In genomic region chr2:130823171-130823885, GRCh38 we compare ENCODE assay signal across 15 cellular contexts. TPM values are rescaled to one million over a fixed set of nuclear protein-coding genes. Genes with fewer than 3 reads are reported as not detected.
DNase-seq lines count a peak whose midpoint lies in the region; ATAC-seq and TF ChIP-seq lines count a peak whose summit lies in the region.
"Had no signal": no experiment of that assay in that cellular context is flagged by ENCODE, and none has a peak within 500 bp of the region (broad histone marks: within the 10 kb centered on the region; RNA-seq: fewer than 3 reads in every experiment).

No MANE protein-coding gene starts in this region.

- no peaks in the 10 kb centered on the region for H3K9me2 ChIP-seq in PC-9 (ENCODE audit: insufficient read depth)

- no peaks in the 10 kb centered on the region for H3K9me3 Mint-ChIP-seq in natural killer cell treated with Interleukin-12 subunit alpha and Interleukin-12 subunit beta and Interleukin-15 and Interleukin-18, amount 100 ng/mL, for 72 hours
- H3K9me3 Mint-ChIP-seq in natural killer cell, result no peaks in the 10 kb centered on the region
- H3K9me3 Mint-ChIP-seq: activated naive CD4-positive, alpha-beta T cell treated with anti-CD3 and anti-CD28 coated beads, Interleukin-2, amount 50 U/mL, for 72 hours had no signal

- H3K79me2 ChIP-seq in PC-9 (ENCODE audit: low read depth), result no peaks in the 10 kb centered on the region

- H3K9me3 ChIP-seq in PC-9 (ENCODE audit: insufficient read depth, low read depth) (no peaks in the 10 kb centered on the region), upper lobe of right lung (no peaks in the 10 kb centered on the region)
- H3K9me3 ChIP-seq: Peyer's patch, prostate gland had no signal

- BruUV-seq in PC-9 (replicated peaks; lab: Mats Ljungman, UMichigan), result no TSS peak

- no peaks in the 10 kb centered on the region for H4K20me1 ChIP-seq in PC-9 (ENCODE audit: insufficient read depth)

- H3K27ac Mint-ChIP-seq in natural killer cell treated with Interleukin-12 subunit alpha and Interleukin-12 subunit beta and Interleukin-15 and Interleukin-18, amount 100 ng/mL, for 72 hours, result peak overlapping the region; percentile 82 to 96
- peak overlapping the region in 1 of 2 donors; percentile 92 for H3K27ac Mint-ChIP-seq in natural killer cell

- POLR2A ChIA-PET in PC-9 (lab: Charles Lee; ENCODE audit: unreplicated experiment), result no interaction called here

- peaks cover 0 to 5% of the 10 kb centered on the region in 2 donors for H3K27me3 Mint-ChIP-seq in natural killer cell treated with Interleukin-12 subunit alpha and Interleukin-12 subunit beta and Interleukin-15 and Interleukin-18, amount 100 ng/mL, for 72 hours
- H3K27me3 Mint-ChIP-seq in natural killer cell (ENCODE audit: low read depth in 2 of 2), result peaks cover 3 to 6% of the 10 kb centered on the region in 2 donors

- DNase-seq in natural killer cell treated with Interleukin-12 subunit alpha and Interleukin-12 subunit beta and Interleukin-15 and Interleukin-18, amount 100 ng/mL, for 72 hours (ENCODE audit: low spot score), result no peak
- DNase-seq in natural killer cell (no peak), PC-9 (no peak), dorsolateral prefrontal cortex (peak in 1 of 10 donors; percentile 26), upper lobe of right lung (peak; percentile 36), DMS53 (lab: John Stamatoyannopoulos, UW) (no peak), HK-2 (ENCODE audit: unreplicated experiment) (no peak), NCI-H1105 (lab: John Stamatoyannopoulos, UW) (no peak)
- DNase-seq: midbrain, NCI-H1105 treated with DMSO at 0.1 percent for 48 hours, NCI-H345 had no signal

- TF ChIP-seq CTCF in natural killer cell (IDR thresholded peaks at IDR 0.05), result no peak
- no peak for TF ChIP-seq CTCF in PC-9 (conservative IDR thresholded peaks at IDR 0.05)
- no peak for TF ChIP-seq CTCF in dorsolateral prefrontal cortex (IDR thresholded peaks at IDR 0.05 in 54 of 56, conservative IDR thresholded peaks at IDR 0.05 in 2 of 56; ENCODE audit: low read depth in 1 of 56, partially characterized antibody in 56 of 56)
- TF ChIP-seq CTCF in upper lobe of right lung (IDR thresholded peaks at IDR 0.05), result no peak

- H3F3A ChIP-seq in PC-9 (ENCODE audit: insufficient read depth, low read depth), result peaks cover 35% of the 10 kb centered on the region

- H3K36me3 ChIP-seq in PC-9 (ENCODE audit: low read depth) (no peaks in the 10 kb centered on the region), upper lobe of right lung (no peaks in the 10 kb centered on the region)
- H3K36me3 ChIP-seq: Peyer's patch, prostate gland had no signal

- H3K27me3 ChIP-seq in PC-9 (ENCODE audit: insufficient read depth, low read depth), result no peaks in the 10 kb centered on the region
- peaks cover 0 to 4% (median 0%) of the 10 kb centered on the region in 45 donors for H3K27me3 ChIP-seq in dorsolateral prefrontal cortex
- peaks cover 5% of the 10 kb centered on the region for H3K27me3 ChIP-seq in upper lobe of right lung
- H3K27me3 ChIP-seq: Peyer's patch had no signal

- no peaks in the 10 kb centered on the region for H3K36me3 Mint-ChIP-seq in natural killer cell treated with Interleukin-12 subunit alpha and Interleukin-12 subunit beta and Interleukin-15 and Interleukin-18, amount 100 ng/mL, for 72 hours
- no peaks in the 10 kb centered on the region for H3K36me3 Mint-ChIP-seq in natural killer cell
- H3K36me3 Mint-ChIP-seq: activated naive CD4-positive, alpha-beta T cell treated with anti-CD3 and anti-CD28 coated beads, Interleukin-2, amount 50 U/mL, for 72 hours had no signal

- H3K4me2 ChIP-seq in PC-9, result peak overlapping the region; percentile 24; the same call in 1 of the 2 replicates

- H3K4me3 ChIP-seq in PC-9, result no peak overlapping the region
- no peak overlapping the region for H3K4me3 ChIP-seq in dorsolateral prefrontal cortex
- H3K4me3 ChIP-seq in upper lobe of right lung, result no peak overlapping the region
- H3K4me3 ChIP-seq: Peyer's patch, prostate gland had no signal

- H2AFZ ChIP-seq in PC-9, result no peak overlapping the region

- CTCF ChIA-PET in PC-9 (lab: Charles Lee), result no interaction called here

- intact Hi-C loops in natural killer cell (cut with micrococcal nuclease) (no loop called here), PC-9 (cut with micrococcal nuclease; ENCODE audit: unreplicated experiment) (loop anchor here (10.0 kb wide), 1 partner anchor 281 kb away; the partner anchor contains the start of gene PLEKHB2), dorsolateral prefrontal cortex (cut with DNase I) (loop anchor here (2.0 to 10.0 kb wide), 2 partner anchors 25 to 51 kb away; no protein-coding TSS in a partner anchor), upper lobe of right lung (cut with DNase I) (no loop called here)

- no peak for ATAC-seq in natural killer cell treated with Interleukin-12 subunit alpha and Interleukin-12 subunit beta and Interleukin-15 and Interleukin-18, amount 100 ng/mL, for 72 hours
- no peak for ATAC-seq in natural killer cell
- ATAC-seq in upper lobe of right lung, result no peak
- ATAC-seq: HepG2 had no signal

- H3K27ac ChIP-seq in PC-9 (no peak overlapping the region; the same call in 1 of the 2 replicates), dorsolateral prefrontal cortex (peak overlapping the region in 50 of 59 donors; percentile 10 to 95 (median 88)), upper lobe of right lung (no peak overlapping the region)
- H3K27ac ChIP-seq: Peyer's patch, prostate gland had no signal

- H3K4me3 Mint-ChIP-seq in natural killer cell treated with Interleukin-12 subunit alpha and Interleukin-12 subunit beta and Interleukin-15 and Interleukin-18, amount 100 ng/mL, for 72 hours, result no peak overlapping the region
- H3K4me3 Mint-ChIP-seq in natural killer cell, result no peak overlapping the region

- H3K4me1 ChIP-seq in PC-9 (replicated peaks; ENCODE audit: insufficient read depth), result peaks cover 56% of the 10 kb centered on the region
- H3K4me1 ChIP-seq in upper lobe of right lung, result no peaks in the 10 kb centered on the region
- H3K4me1 ChIP-seq: prostate gland had no signal

- H3K4me1 Mint-ChIP-seq in natural killer cell treated with Interleukin-12 subunit alpha and Interleukin-12 subunit beta and Interleukin-15 and Interleukin-18, amount 100 ng/mL, for 72 hours (ENCODE audit: low read depth in 2 of 2), result peaks cover 9 to 16% of the 10 kb centered on the region in 2 donors
- H3K4me1 Mint-ChIP-seq in natural killer cell, result peaks cover 7 to 13% of the 10 kb centered on the region in 2 donors

RNA-seq across cellular contexts. Expression of gene ARHGEF4, which starts 13.4 kb away (rescaled TPM):
- not detected for total RNA-seq in natural killer cell treated with Interleukin-12 subunit alpha and Interleukin-12 subunit beta and Interleukin-15 and Interleukin-18, amount 100 ng/mL, for 72 hours
- total RNA-seq in natural killer cell (under 1 TPM in 1 of 3 donors, not detected in 2; 0.11 TPM), PC-9 (2021) (16.1 and 20.0 TPM in 2 replicates), dorsolateral prefrontal cortex (100 to 1,000 TPM; 155 to 336 (median 251) TPM), upper lobe of right lung (11.1 TPM)

Comparison
In these comparisons a context has a peak if more than half of its experiments do, and no peak if none do; other contexts are left out.
1. H3K27ac ChIP-seq: peak in dorsolateral prefrontal cortex (50 of 59); none in PC-9 (single experiment) and upper lobe of right lung (single experiment).
2. RNA of gene ARHGEF4, which starts 13.4 kb away (total RNA-seq): 155 to 336 TPM in dorsolateral prefrontal cortex, 16.1 to 20.0 TPM in PC-9 and 11.1 TPM in upper lobe of right lung (single experiment); 0.11 TPM in natural killer cell and not detected in natural killer cell treated with Interleukin-12 subunit alpha and Interleukin-12 subunit beta and Interleukin-15 and Interleukin-18, amount 100 ng/mL, for 72 hours; every median in the first group is over 10 times any median in the second.
3. intact Hi-C loops: an anchor here in PC-9 (10.0 kb wide) and dorsolateral prefrontal cortex (2.0 to 10.0 kb wide); none called in natural killer cell and upper lobe of right lung.